ENCODE assay signal across 17 cellular contexts in genomic region chr5:73263001-73263710, GRCh38.
DNase-seq lines count a peak whose midpoint lies in the region; ATAC-seq and TF ChIP-seq lines count a peak whose summit lies in the region.
"Had no signal": no experiment of that assay in that cellular context is flagged by ENCODE, and none has a peak within 500 bp of the region (broad histone marks: within the 10 kb centered on the region; RNA-seq: fewer than 3 reads in every experiment).

No MANE protein-coding gene starts in this region.

- H3K4me3 ChIP-seq in AG04449 (ENCODE audit: low read depth, low read length): no peak overlapping the region

- peak; percentile 41 for DNase-seq in AG04449 (ENCODE audit: low read depth, low spot score)
- DNase-seq in GM03348 (ENCODE audit: low spot score): peak; percentile 61
- peak; percentile 26 for DNase-seq in cerebellar cortex (ENCODE audit: low spot score)
- peak; percentile 64 for DNase-seq in pons (ENCODE audit: low spot score)
- DNase-seq in omental fat pad (ENCODE audit: low spot score): no peak
- no peak for DNase-seq in T-helper 17 cell
- DNase-seq in effector CD8-positive, alpha-beta T cell (lab: John Stamatoyannopoulos, UW): no peak
- no peak for DNase-seq in mucosa of gallbladder (ENCODE audit: low spot score)
- DNase-seq: CD8-positive, alpha-beta T cell; H9; IMR-90; Kasumi-1; NCI-H1048; NCI-H146; NCI-H226; NCI-H526; RPMI8226 had no signal

- TF ChIP-seq CTCF in AG04449 (IDR thresholded peaks at IDR 0.05; ENCODE audit: insufficient read depth, low read length, missing control alignments) (no peak), omental fat pad (IDR thresholded peaks at IDR 0.05) (no peak)

- no peak overlapping the region for H3K4me3 Mint-ChIP-seq in T-helper 17 cell
- H3K4me3 Mint-ChIP-seq: CD8-positive, alpha-beta T cell; H9 had no signal

- POLR2A ChIA-PET in AG04449 (lab: Yijun Ruan, JAX): no interaction called here

- H3K9me3 ChIP-seq in T-helper 17 cell (ENCODE audit: control insufficient read depth, low read length, poor library complexity, severe bottlenecking): no peaks in the 10 kb centered on the region

- H3K27ac Mint-ChIP-seq in T-helper 17 cell: no peak overlapping the region
- H3K27ac Mint-ChIP-seq: CD8-positive, alpha-beta T cell; H9 had no signal

- H3K36me3 Mint-ChIP-seq in T-helper 17 cell (ENCODE audit: low read depth): peaks cover 4% of the 10 kb centered on the region
- H3K36me3 Mint-ChIP-seq: CD8-positive, alpha-beta T cell had no signal

- peaks cover 69% of the 10 kb centered on the region for H3K27me3 Mint-ChIP-seq in T-helper 17 cell

- CTCF ChIA-PET in AG04449 (lab: Yijun Ruan, JAX): interaction anchor here (0.6 to 1.6 kb wide), 2 partner anchors 8 to 191 kb away, joined by 3 to 4 read pairs; no protein-coding TSS in a partner anchor

- no peaks in the 10 kb centered on the region for H3K4me1 Mint-ChIP-seq in T-helper 17 cell

- no peak for ATAC-seq in omental fat pad (ENCODE audit: low FRiP score)
- no peak for ATAC-seq in T-helper 17 cell
- ATAC-seq: CD8-positive, alpha-beta T cell had no signal

Comparison
In these comparisons a context has a peak if more than half of its experiments do, and no peak if none do; other contexts are left out.
1. DNase-seq: peak in AG04449 (single experiment), GM03348 (single experiment), cerebellar cortex (single experiment) and pons (single experiment); none in omental fat pad (single experiment), T-helper 17 cell (0 of 3), effector CD8-positive, alpha-beta T cell (single experiment) and mucosa of gallbladder (single experiment).